ENCODE assay signal across 9 cellular contexts in genomic region chr1:20361805-20362381, GRCh38.
DNase-seq lines count a peak whose midpoint lies in the region; ATAC-seq and TF ChIP-seq lines count a peak whose summit lies in the region.
"Had no signal": no experiment of that assay in that cellular context is flagged by ENCODE, and none has a peak within 500 bp of the region (broad histone marks: within the 10 kb centered on the region; RNA-seq: fewer than 3 reads in every experiment).

No MANE protein-coding gene starts in this region.

- H3K4me3 ChIP-seq in Panc1 (ENCODE audit: low read depth in 2 of 2, low read length in 2 of 2) (no peak overlapping the region), right lobe of liver (no peak overlapping the region), suprapubic skin (no peak overlapping the region)

- CTCF ChIA-PET in Panc1 (lab: Charles Lee) = interaction anchor here (0.6 to 2.3 kb wide), 4 partner anchors 15 to 981 kb away, joined by 3 to 5 read pairs (median 4); no protein-coding TSS in a partner anchor

- H3K4me1 ChIP-seq in Panc1 (ENCODE audit: control insufficient read depth, insufficient read depth, low read length) (no peaks in the 10 kb centered on the region), right lobe of liver (peaks cover 0 to 10% (median 0%) of the 10 kb centered on the region in 4 donors), suprapubic skin (peaks cover 40% of the 10 kb centered on the region)

- no peaks in the 10 kb centered on the region for H3K9me3 ChIP-seq in Panc1 (ENCODE audit: control insufficient read depth, insufficient read depth, low read depth, low read length)
- H3K9me3 ChIP-seq in right lobe of liver = no peaks in the 10 kb centered on the region
- no peaks in the 10 kb centered on the region for H3K9me3 ChIP-seq in suprapubic skin

- DNase-seq in AG09319 (ENCODE audit: extremely low read depth, low read depth) (no peak), GM20000 (ENCODE audit: low spot score) (no peak), Panc1 (ENCODE audit: low read depth, low spot score) (peak; percentile 18), cerebellar cortex (ENCODE audit: low spot score) (peak; percentile 82), right lobe of liver (no peak), suprapubic skin (ENCODE audit: low spot score in 2 of 2) (no peak), SKM-1 treated with dmso at 0.1 percent for 144 hours (lab: John Stamatoyannopoulos, UW; ENCODE audit: unreplicated experiment) (no peak), NCI-H446 treated with DMSO at 0.1 percent for 48 hours (lab: John Stamatoyannopoulos, UW) (no peak)

- ATAC-seq in Panc1 (peak; percentile 57; the same call in 1 of the 2 replicates), right lobe of liver (peak; percentile 27 to 59 (median 38))
- ATAC-seq: stimulated activated naive CD8-positive, alpha-beta T cell treated with anti-CD3 and anti-CD28 coated beads, Interleukin-15, amount 100 ng/mL, for 72 hours had no signal

- H3K27me3 ChIP-seq in Panc1 (ENCODE audit: control insufficient read depth, insufficient read depth, low read length) (peaks cover 21% of the 10 kb centered on the region; the same call in 1 of the 2 replicates), right lobe of liver (peaks cover 0 to 10% of the 10 kb centered on the region in 2 donors), suprapubic skin (peaks cover 59% of the 10 kb centered on the region)

- POLR2A ChIA-PET in Panc1 (lab: Charles Lee) = no interaction called here

- intact Hi-C loops in Panc1 (cut with micrococcal nuclease; ENCODE audit: unreplicated experiment) (no loop called here), right lobe of liver (cut with DNase I) (no loop called here)

- TF ChIP-seq POLR2A in right lobe of liver (IDR thresholded peaks at IDR 0.05) (no peak), suprapubic skin (IDR thresholded peaks at IDR 0.05) (no peak)

- H3K36me3 ChIP-seq in Panc1 (ENCODE audit: control insufficient read depth, insufficient read depth, low read length) (no peaks in the 10 kb centered on the region; the same call in 1 of the 2 replicates), right lobe of liver (no peaks in the 10 kb centered on the region), suprapubic skin (no peaks in the 10 kb centered on the region)

- no TSS peak for BruUV-seq in Panc1 (replicated peaks; lab: Mats Ljungman, UMichigan)

- 13% methylated on average over 7 of the region's 8 CpGs for WGBS in right lobe of liver (ENCODE audit: insufficient coverage, low coverage, low lambda C conversion rate, missing lambda C conversion rate)
- 54% methylated on average over 3 of the region's 8 CpGs for WGBS in suprapubic skin

- H3K27ac ChIP-seq in Panc1 (ENCODE audit: low read length) (no peak overlapping the region), right lobe of liver (no peak overlapping the region), suprapubic skin (no peak overlapping the region)

- TF ChIP-seq EP300 in suprapubic skin (IDR thresholded peaks at IDR 0.05) = no peak

- in situ Hi-C loops in Panc1 (cut with HindIII; ENCODE audit: low pct_unique_long_range_greater_than_20kb, low sequenced_read_pairs) = no loop called here

- peak; percentile 90 for TF ChIP-seq CTCF in AG09319 (IDR thresholded peaks at IDR 0.05; ENCODE audit: low read depth, low read length)
- TF ChIP-seq CTCF in GM20000 (IDR thresholded peaks at IDR 0.05; ENCODE audit: extremely low read depth, missing control alignments) = peak; percentile 55
- peak; percentile 91 for TF ChIP-seq CTCF in Panc1 (IDR thresholded peaks at IDR 0.05)
- TF ChIP-seq CTCF in right lobe of liver (IDR thresholded peaks at IDR 0.05) = peak; percentile 37 to 68 (median 48)
- TF ChIP-seq CTCF in suprapubic skin (IDR thresholded peaks at IDR 0.05) = peak; percentile 21 to 80

Comparison
In these comparisons a context has a peak if more than half of its experiments do, and no peak if none do; other contexts are left out.
1. DNase-seq: peak in Panc1 (single experiment) and cerebellar cortex (single experiment); none in AG09319 (single experiment), GM20000 (single experiment), right lobe of liver (0 of 3), suprapubic skin (0 of 2), SKM-1 treated with dmso at 0.1 percent for 144 hours (single experiment) and NCI-H446 treated with DMSO at 0.1 percent for 48 hours (single experiment).
2. Peak in every context shown above with its lines, with median percentiles within 50 percentile points of each other: CTCF ChIP-seq.